In the genomic region with DNA sequence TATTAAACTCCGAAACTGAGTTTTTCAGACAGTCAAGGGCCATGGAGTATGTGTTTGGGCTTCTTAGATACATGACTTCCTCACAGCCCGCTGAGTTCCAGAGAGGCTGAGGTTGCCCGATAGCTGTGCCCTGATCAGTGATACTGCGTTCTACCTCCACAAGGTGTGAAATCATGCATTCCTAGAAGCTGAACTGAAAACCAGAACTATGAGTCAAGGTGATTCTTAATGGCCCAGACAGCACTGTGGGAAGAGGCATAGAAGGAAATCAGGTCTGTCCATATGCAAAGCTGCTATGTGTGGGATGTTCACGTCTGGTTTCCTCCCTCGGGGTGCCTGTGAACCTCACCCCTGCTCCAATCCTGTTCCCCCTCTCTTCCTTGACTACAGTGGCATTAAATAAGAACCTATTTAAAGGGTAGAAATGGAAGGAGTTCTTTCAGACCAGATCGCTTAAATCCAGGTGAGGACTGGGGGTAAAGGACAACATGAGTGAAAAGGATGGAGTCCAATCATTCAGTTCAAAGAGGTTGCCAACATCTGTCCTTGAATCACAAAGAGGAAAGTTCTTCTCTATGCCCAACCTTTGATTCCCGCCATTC, we compare ENCODE assay signal across 8 cellular contexts.
DNase-seq lines count a peak whose midpoint lies in the region; ATAC-seq lines count a peak whose summit lies in the region.

No MANE protein-coding gene starts in this region.

- H3K9me3 Mint-ChIP-seq in activated CD8-positive, alpha-beta memory T cell treated with anti-CD3 and anti-CD28 coated beads, Interleukin-2, amount 10 ng/mL, durations not matched to agents 7 days and 5 days (ENCODE audit: low read depth): no peaks in the 10 kb centered on the region

- CTCF ChIA-PET in activated CD8-positive, alpha-beta memory T cell treated with anti-CD3 and anti-CD28 coated beads, Interleukin-2, amount 10 ng/mL, durations not matched to agents 7 days and 5 days (lab: Charles Lee): interaction anchor here (0.5 to 1.6 kb wide), 5 partner anchors 10 to 230 kb away, joined by 3 to 4 read pairs (median 3); no protein-coding TSS in a partner anchor

- peaks cover 10% of the 10 kb centered on the region for H3K36me3 Mint-ChIP-seq in activated CD8-positive, alpha-beta memory T cell treated with anti-CD3 and anti-CD28 coated beads, Interleukin-2, amount 10 ng/mL, durations not matched to agents 7 days and 5 days

- peak; percentile 61 for DNase-seq in activated CD8-positive, alpha-beta memory T cell treated with anti-CD3 and anti-CD28 coated beads, Interleukin-2, amount 10 ng/mL, durations not matched to agents 7 days and 5 days
- DNase-seq in stimulated activated CD4-positive, alpha-beta T cell treated with anti-CD3 and anti-CD28 coated beads, Interleukin-12 subunit alpha, Interleukin-12 subunit beta, amount 100 ng/mL, for 48 hours (ENCODE audit: low read depth in 2 of 3, low spot score in 1 of 3): peak; percentile 30 to 40 (median 32)
- DNase-seq in head of caudate nucleus (no peak), NCI-H1092 treated with DMSO at 0.1 percent for 48 hours (lab: John Stamatoyannopoulos, UW) (no peak), DMS153 treated with DMSO at 0.1 percent for 48 hours (lab: John Stamatoyannopoulos, UW; ENCODE audit: unreplicated experiment) (no peak), NCI-H510A (lab: John Stamatoyannopoulos, UW) (no peak)

- peaks cover 61% of the 10 kb centered on the region for H3K4me1 Mint-ChIP-seq in activated CD8-positive, alpha-beta memory T cell treated with anti-CD3 and anti-CD28 coated beads, Interleukin-2, amount 10 ng/mL, durations not matched to agents 7 days and 5 days

- intact Hi-C loops in head of caudate nucleus (cut with DNase I): no loop called here

- ATAC-seq in GM19351 (IDR thresholded peaks at IDR 0.05; ENCODE audit: unreplicated experiment) (peak; percentile 78), HG03095 (IDR thresholded peaks at IDR 0.05; ENCODE audit: unreplicated experiment) (peak; percentile 60)
- ATAC-seq in activated CD8-positive, alpha-beta memory T cell treated with anti-CD3 and anti-CD28 coated beads, Interleukin-2, amount 10 ng/mL, durations not matched to agents 7 days and 5 days: peak; percentile 31

- H3K27me3 Mint-ChIP-seq in activated CD8-positive, alpha-beta memory T cell treated with anti-CD3 and anti-CD28 coated beads, Interleukin-2, amount 10 ng/mL, durations not matched to agents 7 days and 5 days: no peaks in the 10 kb centered on the region

- H3K27ac Mint-ChIP-seq in activated CD8-positive, alpha-beta memory T cell treated with anti-CD3 and anti-CD28 coated beads, Interleukin-2, amount 10 ng/mL, durations not matched to agents 7 days and 5 days: peak overlapping the region; percentile 42

- no peak overlapping the region for H3K4me3 Mint-ChIP-seq in activated CD8-positive, alpha-beta memory T cell treated with anti-CD3 and anti-CD28 coated beads, Interleukin-2, amount 10 ng/mL, durations not matched to agents 7 days and 5 days

Comparison
In these comparisons a context has a peak if more than half of its experiments do, and no peak if none do; other contexts are left out.
1. DNase-seq: peak in activated CD8-positive, alpha-beta memory T cell treated with anti-CD3 and anti-CD28 coated beads, Interleukin-2, amount 10 ng/mL, durations not matched to agents 7 days and 5 days (single experiment) and stimulated activated CD4-positive, alpha-beta T cell treated with anti-CD3 and anti-CD28 coated beads, Interleukin-12 subunit alpha, Interleukin-12 subunit beta, amount 100 ng/mL, for 48 hours (3 of 3); none in head of caudate nucleus (0 of 42), NCI-H1092 treated with DMSO at 0.1 percent for 48 hours (single experiment), DMS153 treated with DMSO at 0.1 percent for 48 hours (single experiment) and NCI-H510A (single experiment).
2. Peak in every context shown above with its lines, with median percentiles within 50 percentile points of each other: ATAC-seq.